1 cellular context compared by ENCODE assay signal in the genomic region with DNA sequence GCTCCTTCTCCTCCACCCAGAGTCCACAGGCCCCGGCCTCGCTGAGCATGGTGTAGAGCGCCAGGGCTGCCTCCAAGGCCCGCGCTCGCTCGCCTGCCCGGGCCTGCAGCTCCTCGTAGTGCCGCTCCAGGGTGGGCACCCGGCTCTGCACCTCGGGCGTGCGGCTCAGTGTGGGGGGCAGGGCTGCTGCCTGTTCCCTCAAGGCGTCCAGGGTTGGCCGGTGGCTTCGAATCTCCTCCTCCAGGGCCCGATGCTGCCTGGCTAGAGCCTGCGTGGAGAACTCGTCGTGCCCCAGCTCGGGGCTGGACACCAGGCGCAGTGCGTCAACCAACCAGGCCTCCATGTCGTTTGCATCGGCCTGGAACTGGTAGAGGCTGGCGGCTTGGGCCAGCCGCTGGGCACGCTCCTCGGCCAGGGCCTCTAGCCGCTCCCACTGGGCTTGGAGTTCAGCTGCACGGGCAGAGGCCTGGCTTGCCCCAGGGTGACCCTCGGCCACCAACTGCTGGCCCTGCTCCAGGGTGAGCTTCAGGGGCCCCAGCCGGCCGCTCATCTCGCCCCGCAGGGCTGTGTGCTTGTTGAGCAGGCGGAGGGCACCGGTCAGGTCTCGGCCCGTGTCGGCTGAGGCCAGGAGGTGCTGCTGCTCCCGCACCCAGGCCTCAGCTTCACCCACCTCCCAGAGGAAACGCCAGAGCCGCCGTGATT.
TF ChIP-seq lines count a peak whose summit lies in the region.

No MANE protein-coding gene starts in this region.

TF ChIP-seq in K562, 482 proteins besides CTCF, POLR2A, EP300 and RAD21:
- TF ChIP-seq BCL6 (CRISPR knock-in tag; IDR thresholded peaks at IDR 0.05) (no peak), RCOR1 (IDR thresholded peaks at IDR 0.05; ENCODE audit: borderline replicate concordance in 1 of 2, low read depth in 2 of 2, low read length in 2 of 2) (no peak), ZNF316 (IDR thresholded peaks at IDR 0.05) (no peak), ZBED1 (IDR thresholded peaks at IDR 0.05) (no peak), ZNF23 (CRISPR knock-in tag; IDR thresholded peaks at IDR 0.05) (no peak), GTF2A2 (tag; IDR thresholded peaks at IDR 0.05) (no peak), POLR2G (IDR thresholded peaks at IDR 0.05; ENCODE audit: low read depth, low read length) (0 out of 2 replicates have a peak, but pooled peaks have one; percentile 21), IRF1 (CRISPR knock-in tag; IDR thresholded peaks at IDR 0.05; ENCODE audit: borderline replicate concordance) (no peak), ZSCAN32 (CRISPR knock-in tag; IDR thresholded peaks at IDR 0.05) (no peak), PCBP1 (IDR thresholded peaks at IDR 0.05; ENCODE audit: low read depth, low read length, poor library complexity, severe bottlenecking) (peak; percentile 37), HDAC2 (IDR thresholded peaks at IDR 0.05) (no peak), ZNF507 (tag; conservative IDR thresholded peaks at IDR 0.05) (no peak), MAFF (IDR thresholded peaks at IDR 0.05; ENCODE audit: low read length) (no peak), SMAD4 (CRISPR knock-in tag; conservative IDR thresholded peaks at IDR 0.05) (no peak)
- TF ChIP-seq, protein P1, sequence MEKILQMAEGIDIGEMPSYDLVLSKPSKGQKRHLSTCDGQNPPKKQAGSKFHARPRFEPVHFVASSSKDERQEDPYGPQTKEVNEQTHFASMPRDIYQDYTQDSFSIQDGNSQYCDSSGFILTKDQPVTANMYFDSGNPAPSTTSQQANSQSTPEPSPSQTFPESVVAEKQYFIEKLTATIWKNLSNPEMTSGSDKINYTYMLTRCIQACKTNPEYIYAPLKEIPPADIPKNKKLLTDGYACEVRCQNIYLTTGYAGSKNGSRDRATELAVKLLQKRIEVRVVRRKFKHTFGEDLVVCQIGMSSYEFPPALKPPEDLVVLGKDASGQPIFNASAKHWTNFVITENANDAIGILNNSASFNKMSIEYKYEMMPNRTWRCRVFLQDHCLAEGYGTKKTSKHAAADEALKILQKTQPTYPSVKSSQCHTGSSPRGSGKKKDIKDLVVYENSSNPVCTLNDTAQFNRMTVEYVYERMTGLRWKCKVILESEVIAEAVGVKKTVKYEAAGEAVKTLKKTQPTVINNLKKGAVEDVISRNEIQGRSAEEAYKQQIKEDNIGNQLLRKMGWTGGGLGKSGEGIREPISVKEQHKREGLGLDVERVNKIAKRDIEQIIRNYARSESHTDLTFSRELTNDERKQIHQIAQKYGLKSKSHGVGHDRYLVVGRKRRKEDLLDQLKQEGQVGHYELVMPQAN (IDR thresholded peaks at IDR 0.05; ENCODE audit: borderline replicate concordance) = no peak
